ENCODE assay signal across 18 cellular contexts in the genomic region with DNA sequence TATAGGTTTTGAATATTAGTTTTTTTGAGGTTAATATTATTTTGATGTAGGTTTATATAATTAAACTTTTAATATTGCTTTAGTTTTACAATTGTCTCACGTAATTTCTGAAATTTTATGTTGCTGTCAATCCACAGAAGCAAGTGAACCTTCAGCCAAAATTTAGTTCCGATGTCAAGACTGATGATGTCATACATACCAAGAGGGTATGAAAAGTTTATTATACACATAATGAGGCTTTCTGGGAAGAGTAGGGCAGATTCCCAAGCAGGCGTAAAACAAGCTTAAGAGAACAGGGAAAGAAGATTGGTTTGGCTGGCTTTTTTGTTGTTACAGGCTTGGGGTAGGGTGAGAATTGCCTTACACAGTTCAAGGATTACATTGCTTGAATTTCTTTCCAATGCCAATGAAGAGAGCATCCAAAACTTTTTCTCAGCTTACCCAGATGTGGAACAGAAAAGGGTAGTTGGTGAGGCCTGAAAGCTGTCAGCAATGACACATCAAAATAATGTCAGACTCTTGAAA.
DNase-seq lines count a peak whose midpoint lies in the region; ATAC-seq, FAIRE-seq and TF ChIP-seq lines count a peak whose summit lies in the region.
"Had no signal": no experiment of that assay in that cellular context is flagged by ENCODE, and none has a peak within 500 bp of the region (broad histone marks: within the 10 kb centered on the region; RNA-seq: fewer than 3 reads in every experiment).

No MANE protein-coding gene starts in this region.

- H2BK20ac ChIP-seq in H1 (ENCODE audit: low read length) = no peak overlapping the region

- FAIRE-seq in H1 (lab: Jason Lieb, UNC) = no peak
- FAIRE-seq: GM12878, GM18507, HTR-8/SVneo, K562 had no signal

- H3K18ac ChIP-seq in H1 (ENCODE audit: extremely low read depth, low read length) = no peak overlapping the region
- H3K18ac ChIP-seq in neuronal stem cell (ENCODE audit: low read length) = no peak overlapping the region

- TF ChIP-seq POLR2A in H1 (IDR thresholded peaks at IDR 0.05; ENCODE audit: control extremely low read depth in 1 of 2, low read depth in 2 of 2, low read length in 2 of 2) = no peak

- WGBS in H1 (ENCODE audit: extremely low coverage in 1 of 2, insufficient coverage in 1 of 2, insufficient read length in 1 of 2, insufficient replicate concordance in 2 of 2, low coverage in 1 of 2, low lambda C conversion rate in 2 of 2, missing lambda C conversion rate in 1 of 2), 2 experiments = 89% methylated on average over 3 of the region's 3 CpGs; no CpG with 5 or more reads in 1 of the 2 experiments
- WGBS in neuronal stem cell (ENCODE audit: extremely low coverage in 2 of 2, insufficient read length in 2 of 2, insufficient replicate concordance in 1 of 2), 2 donors = no CpG with 5 or more reads among the region's 3 CpGs

- H4K91ac ChIP-seq in H1 (replicated peaks; ENCODE audit: insufficient read length, low read length) (no peak overlapping the region), neuronal stem cell (ENCODE audit: low read depth, low read length, poor library complexity) (no peak overlapping the region)

- POLR2A ChIA-PET in A673 (lab: Charles Lee; ENCODE audit: low non-redundant PET) (no interaction called here), H1 (lab: Charles Lee; ENCODE audit: partially characterized antibody) (no interaction called here)

- no peaks in the 10 kb centered on the region for H4K20me1 ChIP-seq in H1 (replicated peaks in 1 of 2; ENCODE audit: control insufficient read depth in 1 of 2, insufficient read depth in 2 of 2, low read length in 2 of 2)
- no peaks in the 10 kb centered on the region for H4K20me1 ChIP-seq in MM.1S (ENCODE audit: insufficient read depth, low read length)
- H4K20me1 ChIP-seq: BLaER1 treated with 17β-estradiol and CSF1 and Interleukin-3, amounts not matched to agents 10 nM and 100 nM had no signal

- TF ChIP-seq CTCF in A673 (conservative IDR thresholded peaks at IDR 0.05; ENCODE audit: low read depth, low read length) (no peak), H1 (IDR thresholded peaks at IDR 0.05; ENCODE audit: control extremely low read depth in 1 of 3, insufficient read depth in 1 of 3, low read depth in 1 of 3, low read length in 3 of 3) (no peak), MM.1S (IDR thresholded peaks at IDR 0.05; ENCODE audit: low read length) (no peak)

- DNase-seq in A673 (ENCODE audit: low spot score) (peak; percentile 0), NCI-H460 (ENCODE audit: extremely low read depth, low read depth) (peak; percentile 88), H1 (ENCODE audit: low read depth in 1 of 2, low spot score in 2 of 2) (no peak), neuronal stem cell (ENCODE audit: low spot score) (no peak), MM.1S (no peak), NCI-H69 (lab: John Stamatoyannopoulos, UW) (no peak)
- DNase-seq: 8988T; ACHN; CD4-positive, CD25-positive, alpha-beta regulatory T cell; DMS 273 treated with DMSO at 0.1 percent for 48 hours; GM23248; H7 had no signal

- no peak overlapping the region for H3K56ac ChIP-seq in H1 (replicated peaks; ENCODE audit: insufficient read length, low read depth, low read length)

- H3K14ac ChIP-seq in H1 (ENCODE audit: insufficient read length) = no peak overlapping the region
- H3K14ac ChIP-seq in neuronal stem cell (ENCODE audit: low read length) = no peak overlapping the region

- H4K5ac ChIP-seq in H1 (ENCODE audit: insufficient read length, low read depth, low read length) = no peak overlapping the region

- no peak overlapping the region for H3K4me3 ChIP-seq in A673 (ENCODE audit: low read depth, low read length, poor library complexity, severe bottlenecking)
- no peak overlapping the region for H3K4me3 ChIP-seq in H1 (ENCODE audit: extremely low read depth in 1 of 4, insufficient read depth in 2 of 4, low read depth in 3 of 4, low read length in 4 of 4)
- no peak overlapping the region for H3K4me3 ChIP-seq in neuronal stem cell (ENCODE audit: low read length in 2 of 2)
- H3K4me3 ChIP-seq in MM.1S (ENCODE audit: low read length) = no peak overlapping the region
- H3K4me3 ChIP-seq: BLaER1 treated with 17β-estradiol and CSF1 and Interleukin-3, amounts not matched to agents 10 nM and 100 nM; GM12878; GM23248; K562 had no signal

- no peaks in the 10 kb centered on the region for H3K36me3 ChIP-seq in A673 (ENCODE audit: insufficient read depth, low read length, poor library complexity, severe bottlenecking)
- no peaks in the 10 kb centered on the region for H3K36me3 ChIP-seq in H1 (ENCODE audit: control insufficient read depth in 2 of 4, insufficient read depth in 4 of 4, low read length in 3 of 4)
- no peaks in the 10 kb centered on the region for H3K36me3 ChIP-seq in neuronal stem cell (replicated peaks in 1 of 2; ENCODE audit: control insufficient read depth in 2 of 2, insufficient read depth in 2 of 2, low read length in 2 of 2)
- H3K36me3 ChIP-seq in MM.1S (replicated peaks; ENCODE audit: insufficient read depth, low read length) = no peaks in the 10 kb centered on the region
- H3K36me3 ChIP-seq: BLaER1 treated with 17β-estradiol and CSF1 and Interleukin-3, amounts not matched to agents 10 nM and 100 nM had no signal

- no peak overlapping the region; the same call in 1 of the 2 replicates for H2BK12ac ChIP-seq in H1 (ENCODE audit: low read depth, low read length)
- no peak overlapping the region for H2BK12ac ChIP-seq in neuronal stem cell (ENCODE audit: low read length)

- H2BK120ac ChIP-seq in H1 (replicated peaks; ENCODE audit: low read depth, low read length) = peak overlapping the region; percentile 13
- no peak overlapping the region for H2BK120ac ChIP-seq in neuronal stem cell (ENCODE audit: low read depth, low read length)

- H2BK15ac ChIP-seq in H1 (ENCODE audit: low read length) (no peak overlapping the region), neuronal stem cell (ENCODE audit: low read length) (no peak overlapping the region)

- CTCF ChIA-PET in A673 (lab: Charles Lee) (no interaction called here), H1 (lab: Charles Lee; ENCODE audit: partially characterized antibody) (interaction anchor here (1.6 kb wide), 1 partner anchor 12 kb away, joined by 7 read pairs; no protein-coding TSS in a partner anchor)

- H3K79me1 ChIP-seq in H1 (ENCODE audit: low read depth, low read length) (no peaks in the 10 kb centered on the region), neuronal stem cell (ENCODE audit: low read depth, low read length) (no peaks in the 10 kb centered on the region)

- H3K9ac ChIP-seq in H1 (replicated peaks in 1 of 4; ENCODE audit: extremely low read depth in 1 of 4, low read depth in 3 of 4, low read length in 3 of 4) (no peak overlapping the region), neuronal stem cell (ENCODE audit: low read depth, low read length, poor library complexity) (no peak overlapping the region), MM.1S (ENCODE audit: low read length) (no peak overlapping the region)
- H3K9ac ChIP-seq: BLaER1 treated with 17β-estradiol and CSF1 and Interleukin-3, amounts not matched to agents 10 nM and 100 nM; GM23248 had no signal

- no peaks in the 10 kb centered on the region for H3K4me1 ChIP-seq in A673 (ENCODE audit: insufficient read depth, low read length, poor library complexity, severe bottlenecking)
- no peaks in the 10 kb centered on the region for H3K4me1 ChIP-seq in H1 (replicated peaks in 1 of 4; ENCODE audit: control insufficient read depth in 3 of 4, insufficient read depth in 4 of 4, low read length in 3 of 4)
- H3K4me1 ChIP-seq in neuronal stem cell (ENCODE audit: control insufficient read depth in 2 of 2, insufficient read depth in 1 of 2, low read depth in 1 of 2, low read length in 2 of 2) = no peaks in the 10 kb centered on the region
- H3K4me1 ChIP-seq in MM.1S (ENCODE audit: low read length) = no peaks in the 10 kb centered on the region
- H3K4me1 ChIP-seq: BLaER1 treated with 17β-estradiol and CSF1 and Interleukin-3, amounts not matched to agents 10 nM and 100 nM had no signal

- H3K4ac ChIP-seq in H1 (replicated peaks; ENCODE audit: insufficient read length, low read depth, low read length) (no peak overlapping the region), neuronal stem cell (ENCODE audit: low read length) (no peak overlapping the region)

- H3K4me2 ChIP-seq in H1 (ENCODE audit: insufficient read depth in 1 of 2, low read depth in 2 of 2, low read length in 2 of 2) (no peak overlapping the region), neuronal stem cell (ENCODE audit: insufficient read depth, low read length, poor library complexity, severe bottlenecking) (no peak overlapping the region), MM.1S (ENCODE audit: low read depth, low read length) (no peak overlapping the region)
- H3K4me2 ChIP-seq: BLaER1 treated with 17β-estradiol and CSF1 and Interleukin-3, amounts not matched to agents 10 nM and 100 nM had no signal

- H2AFZ ChIP-seq in H1 (ENCODE audit: low read length) (no peak overlapping the region), neuronal stem cell (ENCODE audit: low read length) (peak overlapping the region; percentile 15), MM.1S (ENCODE audit: low read length) (no peak overlapping the region)
- H2AFZ ChIP-seq: GM23248 had no signal

- no peak overlapping the region for H4K8ac ChIP-seq in H1 (ENCODE audit: extremely low read depth, insufficient read depth, low read length)
- no peak overlapping the region for H4K8ac ChIP-seq in neuronal stem cell (ENCODE audit: low read depth, low read length)

- H3K27me3 ChIP-seq in A673 (replicated peaks; ENCODE audit: insufficient read depth, low read depth, low read length, poor library complexity) (no peaks in the 10 kb centered on the region), H1 (replicated peaks in 1 of 4; ENCODE audit: control insufficient read depth in 3 of 4, extremely low read depth in 1 of 4, insufficient read depth in 3 of 4, low read length in 3 of 4) (no peaks in the 10 kb centered on the region), neuronal stem cell (ENCODE audit: control insufficient read depth in 3 of 3, insufficient read depth in 3 of 3, low read depth in 1 of 3, low read length in 3 of 3) (no peaks in the 10 kb centered on the region), MM.1S (replicated peaks; ENCODE audit: insufficient read depth, low read length) (no peaks in the 10 kb centered on the region)
- H3K27me3 ChIP-seq: BLaER1 treated with 17β-estradiol and CSF1 and Interleukin-3, amounts not matched to agents 10 nM and 100 nM had no signal

- no peak for TF ChIP-seq RAD21 in H1 (IDR thresholded peaks at IDR 0.05 in 1 of 2, conservative IDR thresholded peaks at IDR 0.05 in 1 of 2; ENCODE audit: low read depth in 2 of 2, low read length in 2 of 2)

- intact Hi-C loops in A673 (cut with micrococcal nuclease; ENCODE audit: unreplicated experiment) = no loop called here

- H2AK5ac ChIP-seq in H1 (ENCODE audit: low read depth, low read length) (no peak overlapping the region), neuronal stem cell (ENCODE audit: low read depth, low read length) (no peak overlapping the region)

- no peak for TF ChIP-seq EP300 in H1 (IDR thresholded peaks at IDR 0.05; ENCODE audit: borderline replicate concordance in 1 of 2, low read depth in 2 of 2, low read length in 2 of 2)

- ATAC-seq in HG03139 (IDR thresholded peaks at IDR 0.05; ENCODE audit: unreplicated experiment) = no peak
- ATAC-seq: GM12878, K562 had no signal

- no peaks in the 10 kb centered on the region for H3F3A ChIP-seq in MM.1S (ENCODE audit: insufficient read depth, low read length)

- no peaks in the 10 kb centered on the region for H3K23me2 ChIP-seq in H1 (ENCODE audit: low read depth, low read length)

- H2BK5ac ChIP-seq in H1 (ENCODE audit: low read depth, low read length) (no peak overlapping the region), neuronal stem cell (ENCODE audit: low read length) (no peak overlapping the region)

- H3K27ac ChIP-seq in A673 (ENCODE audit: low read depth, low read length, poor library complexity, severe bottlenecking) = no peak overlapping the region
- no peak overlapping the region for H3K27ac ChIP-seq in H1 (ENCODE audit: low read depth, low read length)
- no peak overlapping the region for H3K27ac ChIP-seq in neuronal stem cell (replicated peaks; ENCODE audit: low read length)
- H3K27ac ChIP-seq in MM.1S (ENCODE audit: low read length) = no peak overlapping the region
- H3K27ac ChIP-seq: BLaER1 treated with 17β-estradiol and CSF1 and Interleukin-3, amounts not matched to agents 10 nM and 100 nM; GM23248 had no signal

- no peaks in the 10 kb centered on the region for H3K9me2 ChIP-seq in MM.1S (replicated peaks; ENCODE audit: insufficient read depth, low read length)

- no peaks in the 10 kb centered on the region for H3K9me3 ChIP-seq in A673 (ENCODE audit: low read depth, low read length, poor library complexity, severe bottlenecking)
- no peaks in the 10 kb centered on the region for H3K9me3 ChIP-seq in H1 (ENCODE audit: insufficient read depth in 2 of 2, low read depth in 1 of 2, low read length in 1 of 2)
- no peaks in the 10 kb centered on the region for H3K9me3 ChIP-seq in neuronal stem cell (replicated peaks in 1 of 2; ENCODE audit: control insufficient read depth in 2 of 2, insufficient read depth in 1 of 2, low read depth in 1 of 2, low read length in 2 of 2)
- no peaks in the 10 kb centered on the region for H3K9me3 ChIP-seq in MM.1S (replicated peaks; ENCODE audit: insufficient read depth, low read length)
- H3K9me3 ChIP-seq: BLaER1 treated with 17β-estradiol and CSF1 and Interleukin-3, amounts not matched to agents 10 nM and 100 nM had no signal

- H3K79me2 ChIP-seq in H1 (ENCODE audit: control insufficient read depth in 1 of 2, insufficient read depth in 2 of 2, low read length in 2 of 2) = no peaks in the 10 kb centered on the region
- no peaks in the 10 kb centered on the region for H3K79me2 ChIP-seq in MM.1S (ENCODE audit: low read length)

- H3K23ac ChIP-seq in H1 (ENCODE audit: insufficient read length) = no peak overlapping the region
- H3K23ac ChIP-seq in neuronal stem cell (ENCODE audit: low read depth, low read length, poor library complexity) = no peak overlapping the region

- no TSS peak for BruUV-seq in A673 (replicated peaks; lab: Mats Ljungman, UMichigan)

Comparison
In these comparisons a context has a peak if more than half of its experiments do, and no peak if none do; other contexts are left out.
1. DNase-seq: peak in A673 (single experiment) and NCI-H460 (single experiment); none in H1 (0 of 2), neuronal stem cell (single experiment), MM.1S (single experiment) and NCI-H69 (single experiment).